ENCODE assay signal across 24 cellular contexts in genomic region chr3:104316118-104316517, GRCh38.
DNase-seq lines count a peak whose midpoint lies in the region; ATAC-seq lines count a peak whose summit lies in the region.
"Had no signal": no experiment of that assay in that cellular context is flagged by ENCODE, and none has a peak within 500 bp of the region (broad histone marks: within the 10 kb centered on the region; RNA-seq: fewer than 3 reads in every experiment).

No MANE protein-coding gene starts in this region.

- intact Hi-C loops in naive thymus-derived CD4-positive, alpha-beta T cell (cut with micrococcal nuclease), result no loop called here

- DNase-seq in activated T-cell treated with anti-CD3 and anti-CD28 coated beads, Interleukin-2, amount 50 U/mL, for 72 hours, result no peak
- DNase-seq in activated T-cell treated with anti-CD3 and anti-CD28 coated beads, Interleukin-2, amount 50 U/mL, for 48 hours, result no peak
- DNase-seq in RPMI7951 (ENCODE audit: low read depth) (peak; percentile 0), glomerular visceral epithelial cell (ENCODE audit: extremely low spot score) (peak; percentile 9), OCI-M1 (lab: John Stamatoyannopoulos, UW) (no peak)
- DNase-seq in naive thymus-derived CD4-positive, alpha-beta T cell, result no peak
- DNase-seq in activated CD4-positive, alpha-beta memory T cell treated with anti-CD3 and anti-CD28 coated beads, Interleukin-2, amount 10 ng/mL, durations not matched to agents 7 days and 5 days, result no peak
- DNase-seq: activated CD4-positive, CD25-positive, alpha-beta regulatory T cell treated with anti-CD3 and anti-CD28 coated beads, Interleukin-2, amount 50 U/mL, for 72 hours; activated naive CD4-positive, alpha-beta T cell treated with anti-CD3 and anti-CD28 coated beads for 36 hours; activated T-cell treated with anti-CD3 and anti-CD28 coated beads, Interleukin-2, amount 50 U/mL, for 24 hours; C1 segment of cervical spinal cord; foreskin melanocyte; NCI-H1048; NCI-H2029 treated with DMSO at 0.1 percent for 48 hours; NCI-H446; nucleus accumbens; SHP77 treated with DMSO at 0.1 percent for 48 hours; stimulated activated CD4-positive, alpha-beta T cell treated with anti-CD3 and anti-CD28 coated beads, Interleukin-4, amount 100 ng/mL, for 1 hour; stimulated activated naive CD4-positive, alpha-beta T cell treated with Interleukin-2 at 50 U/mL for 16 hours; thyroid gland had no signal

- ATAC-seq in activated T-cell treated with anti-CD3 and anti-CD28 coated beads, Interleukin-2, amount 50 U/mL, for 72 hours (replicated peaks in 1 of 2), result no peak
- no peak for ATAC-seq in GM21619 (IDR thresholded peaks at IDR 0.05; ENCODE audit: unreplicated experiment)
- ATAC-seq in naive thymus-derived CD4-positive, alpha-beta T cell, result no peak

- peaks cover 2% of the 10 kb centered on the region in 2 donors for H3K36me3 Mint-ChIP-seq in activated T-cell treated with anti-CD3 and anti-CD28 coated beads, Interleukin-2, amount 50 U/mL, for 72 hours (ENCODE audit: insufficient read depth in 2 of 2)
- no peaks in the 10 kb centered on the region for H3K36me3 Mint-ChIP-seq in naive thymus-derived CD4-positive, alpha-beta T cell
- no peaks in the 10 kb centered on the region for H3K36me3 Mint-ChIP-seq in activated CD4-positive, alpha-beta memory T cell treated with anti-CD3 and anti-CD28 coated beads, Interleukin-2, amount 10 ng/mL, durations not matched to agents 7 days and 5 days (ENCODE audit: low read depth)

- peaks cover 0 to 2% (median 0%) of the 10 kb centered on the region in 3 experiments for H3K9me3 ChIP-seq in naive thymus-derived CD4-positive, alpha-beta T cell (ENCODE audit: control insufficient read depth in 2 of 3, low read length in 3 of 3)
- H3K9me3 ChIP-seq: thyroid gland had no signal

- POLR2A ChIA-PET in naive thymus-derived CD4-positive, alpha-beta T cell (lab: Charles Lee), result no interaction called here
- POLR2A ChIA-PET in activated CD4-positive, alpha-beta memory T cell treated with anti-CD3 and anti-CD28 coated beads, Interleukin-2, amount 10 ng/mL, durations not matched to agents 7 days and 5 days (lab: Charles Lee), result no interaction called here

- H3K36me3 ChIP-seq in naive thymus-derived CD4-positive, alpha-beta T cell (ENCODE audit: control insufficient read depth in 2 of 3, insufficient read depth in 3 of 3, low read length in 3 of 3), result no peaks in the 10 kb centered on the region
- H3K36me3 ChIP-seq: thyroid gland had no signal

- no peaks in the 10 kb centered on the region for H3K4me1 Mint-ChIP-seq in activated T-cell treated with anti-CD3 and anti-CD28 coated beads, Interleukin-2, amount 50 U/mL, for 72 hours (ENCODE audit: low read depth)
- no peaks in the 10 kb centered on the region for H3K4me1 Mint-ChIP-seq in naive thymus-derived CD4-positive, alpha-beta T cell
- H3K4me1 Mint-ChIP-seq in activated CD4-positive, alpha-beta memory T cell treated with anti-CD3 and anti-CD28 coated beads, Interleukin-2, amount 10 ng/mL, durations not matched to agents 7 days and 5 days, result no peaks in the 10 kb centered on the region
- H3K4me1 Mint-ChIP-seq: central memory CD8-positive, alpha-beta T cell had no signal

- peaks cover 6 to 13% of the 10 kb centered on the region in 2 donors for H3K9me3 Mint-ChIP-seq in activated T-cell treated with anti-CD3 and anti-CD28 coated beads, Interleukin-2, amount 50 U/mL, for 72 hours
- H3K9me3 Mint-ChIP-seq in naive thymus-derived CD4-positive, alpha-beta T cell, result peaks cover 2 to 13% (median 5%) of the 10 kb centered on the region in 11 donors
- peaks cover 3% of the 10 kb centered on the region for H3K9me3 Mint-ChIP-seq in activated CD4-positive, alpha-beta memory T cell treated with anti-CD3 and anti-CD28 coated beads, Interleukin-2, amount 10 ng/mL, durations not matched to agents 7 days and 5 days

- CTCF ChIA-PET in naive thymus-derived CD4-positive, alpha-beta T cell (lab: Charles Lee), result no interaction called here
- CTCF ChIA-PET in activated CD4-positive, alpha-beta memory T cell treated with anti-CD3 and anti-CD28 coated beads, Interleukin-2, amount 10 ng/mL, durations not matched to agents 7 days and 5 days (lab: Charles Lee), result no interaction called here

- no peaks in the 10 kb centered on the region for H3K27me3 Mint-ChIP-seq in activated T-cell treated with anti-CD3 and anti-CD28 coated beads, Interleukin-2, amount 50 U/mL, for 72 hours (ENCODE audit: low read depth)
- H3K27me3 Mint-ChIP-seq in naive thymus-derived CD4-positive, alpha-beta T cell, result no peaks in the 10 kb centered on the region
- H3K27me3 Mint-ChIP-seq in activated CD4-positive, alpha-beta memory T cell treated with anti-CD3 and anti-CD28 coated beads, Interleukin-2, amount 10 ng/mL, durations not matched to agents 7 days and 5 days, result no peaks in the 10 kb centered on the region
- H3K27me3 Mint-ChIP-seq: activated T-cell treated with anti-CD3 and anti-CD28 coated beads, Interleukin-2, amount 50 U/mL, for 24 hours; central memory CD8-positive, alpha-beta T cell had no signal

- no peak overlapping the region for H3K4me3 ChIP-seq in naive thymus-derived CD4-positive, alpha-beta T cell (ENCODE audit: low read length)
- H3K4me3 ChIP-seq: A549, thyroid gland had no signal

- H3K27ac Mint-ChIP-seq in activated T-cell treated with anti-CD3 and anti-CD28 coated beads, Interleukin-2, amount 50 U/mL, for 72 hours, result peak overlapping the region; percentile 51
- H3K27ac Mint-ChIP-seq in naive thymus-derived CD4-positive, alpha-beta T cell, result no peak overlapping the region
- H3K27ac Mint-ChIP-seq in activated CD4-positive, alpha-beta memory T cell treated with anti-CD3 and anti-CD28 coated beads, Interleukin-2, amount 10 ng/mL, durations not matched to agents 7 days and 5 days, result no peak overlapping the region
- H3K27ac Mint-ChIP-seq: activated naive CD4-positive, alpha-beta T cell treated with anti-CD3 and anti-CD28 coated beads for 36 hours; activated T-cell treated with anti-CD3 and anti-CD28 coated beads, Interleukin-2, amount 50 U/mL, for 24 hours had no signal

- no peaks in the 10 kb centered on the region for H3K4me1 ChIP-seq in naive thymus-derived CD4-positive, alpha-beta T cell (ENCODE audit: control insufficient read depth in 2 of 2, insufficient read depth in 2 of 2, low read length in 2 of 2)
- H3K4me1 ChIP-seq: A549, thyroid gland had no signal

- no peak overlapping the region for H3K27ac ChIP-seq in naive thymus-derived CD4-positive, alpha-beta T cell (ENCODE audit: low read depth, low read length)
- H3K27ac ChIP-seq: A549, epithelial cell of prostate, thyroid gland had no signal

- H3K27me3 ChIP-seq in naive thymus-derived CD4-positive, alpha-beta T cell (ENCODE audit: control insufficient read depth in 2 of 2, insufficient read depth in 2 of 2, low read length in 2 of 2), result no peaks in the 10 kb centered on the region
- H3K27me3 ChIP-seq: thyroid gland had no signal

- no peak overlapping the region for H3K4me3 Mint-ChIP-seq in activated T-cell treated with anti-CD3 and anti-CD28 coated beads, Interleukin-2, amount 50 U/mL, for 72 hours
- no peak overlapping the region for H3K4me3 Mint-ChIP-seq in naive thymus-derived CD4-positive, alpha-beta T cell
- H3K4me3 Mint-ChIP-seq in activated CD4-positive, alpha-beta memory T cell treated with anti-CD3 and anti-CD28 coated beads, Interleukin-2, amount 10 ng/mL, durations not matched to agents 7 days and 5 days, result no peak overlapping the region
- H3K4me3 Mint-ChIP-seq: activated naive CD4-positive, alpha-beta T cell treated with anti-CD3 and anti-CD28 coated beads for 36 hours; activated T-cell treated with anti-CD3 and anti-CD28 coated beads, Interleukin-2, amount 50 U/mL, for 24 hours; central memory CD8-positive, alpha-beta T cell had no signal

Comparison
In these comparisons a context has a peak if more than half of its experiments do, and no peak if none do; other contexts are left out.
1. DNase-seq: peak in RPMI7951 (single experiment) and glomerular visceral epithelial cell (single experiment); none in activated T-cell treated with anti-CD3 and anti-CD28 coated beads, Interleukin-2, amount 50 U/mL, for 72 hours (0 of 2), activated T-cell treated with anti-CD3 and anti-CD28 coated beads, Interleukin-2, amount 50 U/mL, for 48 hours (0 of 2), OCI-M1 (single experiment), naive thymus-derived CD4-positive, alpha-beta T cell (0 of 9) and activated CD4-positive, alpha-beta memory T cell treated with anti-CD3 and anti-CD28 coated beads, Interleukin-2, amount 10 ng/mL, durations not matched to agents 7 days and 5 days (single experiment).